In genomic region chr3:191376742-191377141, GRCh38 we compare ENCODE assay signal across 9 cellular contexts. TPM values are rescaled to one million over a fixed set of nuclear protein-coding genes. Genes with fewer than 3 reads are reported as not detected.
DNase-seq lines count a peak whose midpoint lies in the region; ATAC-seq and TF ChIP-seq lines count a peak whose summit lies in the region.
"Had no signal": no experiment of that assay in that cellular context is flagged by ENCODE, and none has a peak within 500 bp of the region (broad histone marks: within the 10 kb centered on the region; RNA-seq: fewer than 3 reads in every experiment).

No MANE protein-coding gene starts in this region.

- peaks cover 0 to 6% of the 10 kb centered on the region in 2 donors for H3K36me3 Mint-ChIP-seq in CD4-positive, alpha-beta memory T cell
- no peaks in the 10 kb centered on the region for H3K36me3 Mint-ChIP-seq in activated CD4-positive, alpha-beta memory T cell treated with anti-CD3 and anti-CD28 coated beads for 36 hours

- POLR2A ChIA-PET in CD4-positive, alpha-beta memory T cell (lab: Charles Lee; ENCODE audit: partially characterized antibody) = no interaction called here
- POLR2A ChIA-PET in activated CD4-positive, alpha-beta memory T cell treated with anti-CD3 and anti-CD28 coated beads for 36 hours (lab: Charles Lee) = no interaction called here

- H3K9me3 Mint-ChIP-seq in CD4-positive, alpha-beta memory T cell = no peaks in the 10 kb centered on the region
- no peaks in the 10 kb centered on the region for H3K9me3 Mint-ChIP-seq in activated CD4-positive, alpha-beta memory T cell treated with anti-CD3 and anti-CD28 coated beads for 36 hours

- DNase-seq in AG09319 (ENCODE audit: extremely low read depth, low read depth) (peak; percentile 38), RKO (ENCODE audit: low spot score) (peak; percentile 26), epithelial cell of proximal tubule (ENCODE audit: low read depth) (peak; percentile 51), COR-L47 (lab: John Stamatoyannopoulos, UW) (no peak)
- DNase-seq in CD4-positive, alpha-beta memory T cell = no peak
- DNase-seq in activated CD4-positive, alpha-beta memory T cell treated with anti-CD3 and anti-CD28 coated beads for 36 hours = no peak

- H3K4me3 ChIP-seq in epithelial cell of proximal tubule (ENCODE audit: low read depth, low read length) = no peak overlapping the region
- H3K4me3 ChIP-seq in muscle layer of duodenum (ENCODE audit: low read depth in 1 of 2, low read length in 2 of 2) = no peak overlapping the region
- no peak overlapping the region for H3K4me3 ChIP-seq in CD4-positive, alpha-beta memory T cell (ENCODE audit: low read length in 2 of 2)

- H3K27ac Mint-ChIP-seq in CD4-positive, alpha-beta memory T cell = no peak overlapping the region
- no peak overlapping the region for H3K27ac Mint-ChIP-seq in activated CD4-positive, alpha-beta memory T cell treated with anti-CD3 and anti-CD28 coated beads for 36 hours

- peaks cover 15 to 23% of the 10 kb centered on the region in 2 donors for H3K36me3 ChIP-seq in muscle layer of duodenum (ENCODE audit: control insufficient read depth in 1 of 2, insufficient read depth in 2 of 2, low read length in 2 of 2)
- H3K36me3 ChIP-seq in CD4-positive, alpha-beta memory T cell (ENCODE audit: insufficient read depth, low read length) = no peaks in the 10 kb centered on the region

- CTCF ChIA-PET in CD4-positive, alpha-beta memory T cell (lab: Charles Lee; ENCODE audit: partially characterized antibody) = no interaction called here
- CTCF ChIA-PET in activated CD4-positive, alpha-beta memory T cell treated with anti-CD3 and anti-CD28 coated beads for 36 hours (lab: Charles Lee) = no interaction called here

- intact Hi-C loops in CD4-positive, alpha-beta memory T cell (cut with micrococcal nuclease) = loop anchor here (10.0 kb wide), 1 partner anchor 122 kb away; no protein-coding TSS in a partner anchor
- intact Hi-C loops in activated CD4-positive, alpha-beta memory T cell treated with anti-CD3 and anti-CD28 coated beads for 36 hours (cut with micrococcal nuclease) = no loop called here

- H3K4me3 Mint-ChIP-seq in CD4-positive, alpha-beta memory T cell = no peak overlapping the region
- H3K4me3 Mint-ChIP-seq in activated CD4-positive, alpha-beta memory T cell treated with anti-CD3 and anti-CD28 coated beads for 36 hours = no peak overlapping the region

- H3K27me3 ChIP-seq in muscle layer of duodenum (ENCODE audit: low read depth, low read length) = no peaks in the 10 kb centered on the region
- no peaks in the 10 kb centered on the region for H3K27me3 ChIP-seq in CD4-positive, alpha-beta memory T cell (ENCODE audit: insufficient read depth, low read length)

- H3K4me1 Mint-ChIP-seq in CD4-positive, alpha-beta memory T cell = peaks cover 0 to 14% (median 6%) of the 10 kb centered on the region in 4 donors
- peaks cover 2% of the 10 kb centered on the region for H3K4me1 Mint-ChIP-seq in activated CD4-positive, alpha-beta memory T cell treated with anti-CD3 and anti-CD28 coated beads for 36 hours (ENCODE audit: low read depth)

- H3K9me3 ChIP-seq in muscle layer of duodenum (ENCODE audit: control insufficient read depth in 1 of 2, low read length in 2 of 2) = no peaks in the 10 kb centered on the region
- H3K9me3 ChIP-seq in CD4-positive, alpha-beta memory T cell (ENCODE audit: control insufficient read depth in 1 of 2, low read length in 2 of 2) = no peaks in the 10 kb centered on the region

- H3K27ac ChIP-seq in muscle layer of duodenum (ENCODE audit: low read length) = peak overlapping the region; percentile 67
- H3K27ac ChIP-seq in CD4-positive, alpha-beta memory T cell (ENCODE audit: low read depth, low read length) = no peak overlapping the region
- H3K27ac ChIP-seq: KMS-11 had no signal

- ATAC-seq in GM18861 (IDR thresholded peaks at IDR 0.05; ENCODE audit: unreplicated experiment) = no peak

- H3K27me3 Mint-ChIP-seq in CD4-positive, alpha-beta memory T cell = no peaks in the 10 kb centered on the region
- H3K27me3 Mint-ChIP-seq in activated CD4-positive, alpha-beta memory T cell treated with anti-CD3 and anti-CD28 coated beads for 36 hours = no peaks in the 10 kb centered on the region

- peaks cover 6 to 26% of the 10 kb centered on the region in 2 donors for H3K4me1 ChIP-seq in muscle layer of duodenum (ENCODE audit: control insufficient read depth in 1 of 2, insufficient read depth in 2 of 2, low read length in 2 of 2)
- H3K4me1 ChIP-seq in CD4-positive, alpha-beta memory T cell (ENCODE audit: insufficient read depth, low read length) = no peaks in the 10 kb centered on the region

- TF ChIP-seq CTCF in AG09319 (IDR thresholded peaks at IDR 0.05; ENCODE audit: low read depth, low read length) (no peak), epithelial cell of proximal tubule (conservative IDR thresholded peaks at IDR 0.05; ENCODE audit: low read depth, low read length) (no peak)

RNA-seq across cellular contexts. Expression of gene UTS2B, which starts 46.4 kb away (rescaled TPM):
- total RNA-seq in epithelial cell of proximal tubule = 0.07 and 0.69 TPM in 2 replicates
- total RNA-seq in CD4-positive, alpha-beta memory T cell = not detected
- not detected for polyA plus RNA-seq in CD4-positive, alpha-beta memory T cell
- not detected for total RNA-seq in activated CD4-positive, alpha-beta memory T cell treated with anti-CD3 and anti-CD28 coated beads for 36 hours

RNA-seq across cellular contexts. Expression of gene CCDC50, which starts 47.5 kb away (rescaled TPM):
- 122 and 134 TPM in 2 replicates for total RNA-seq in epithelial cell of proximal tubule
- total RNA-seq in CD4-positive, alpha-beta memory T cell = 1 to 10 TPM; 6.3 to 8.1 TPM
- polyA plus RNA-seq in CD4-positive, alpha-beta memory T cell = 10 to 100 TPM in 1 of 2 donors, 1 to 10 TPM in 1; 3.8 to 10.1 TPM
- 10 to 100 TPM; 13.6 to 15.4 TPM for total RNA-seq in activated CD4-positive, alpha-beta memory T cell treated with anti-CD3 and anti-CD28 coated beads for 36 hours

Comparison
In these comparisons a context has a peak if more than half of its experiments do, and no peak if none do; other contexts are left out.
1. DNase-seq: peak in AG09319 (single experiment), RKO (single experiment) and epithelial cell of proximal tubule (single experiment); none in COR-L47 (single experiment), CD4-positive, alpha-beta memory T cell (0 of 5) and activated CD4-positive, alpha-beta memory T cell treated with anti-CD3 and anti-CD28 coated beads for 36 hours (single experiment).